ENCODE assay signal across 16 cellular contexts in the genomic region with DNA sequence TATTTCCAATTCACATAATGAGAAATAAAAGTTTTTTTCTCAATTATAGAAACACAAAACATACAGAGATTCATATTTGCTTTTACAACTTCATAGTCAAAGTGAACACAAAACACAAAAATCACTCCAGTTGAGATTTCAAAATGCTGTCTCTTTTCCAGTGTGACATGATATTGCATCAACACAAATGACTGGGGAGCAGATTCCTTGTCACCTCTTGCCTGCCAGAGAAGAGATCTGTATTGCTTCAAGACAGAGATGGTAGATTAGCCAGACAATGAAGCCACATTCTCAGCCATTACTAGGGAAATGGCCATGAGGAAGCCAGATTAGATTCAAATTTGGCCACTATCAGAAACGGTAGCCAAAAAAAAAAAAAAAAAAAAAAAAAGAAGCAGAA.
DNase-seq lines count a peak whose midpoint lies in the region; ATAC-seq, FAIRE-seq and TF ChIP-seq lines count a peak whose summit lies in the region.
"Had no signal": no experiment of that assay in that cellular context is flagged by ENCODE, and none has a peak within 500 bp of the region (broad histone marks: within the 10 kb centered on the region; RNA-seq: fewer than 3 reads in every experiment).

No MANE protein-coding gene starts in this region.

- FAIRE-seq in H1 (lab: Jason Lieb, UNC): no peak

- no peaks in the 10 kb centered on the region for H3K9me3 ChIP-seq in H1 (ENCODE audit: insufficient read depth in 2 of 2, low read depth in 1 of 2, low read length in 1 of 2)
- H3K9me3 ChIP-seq: BLaER1 treated with 17β-estradiol and CSF1 and Interleukin-3, amounts not matched to agents 10 nM and 100 nM; SJSA1 had no signal

- H3K27me3 ChIP-seq in H1 (replicated peaks in 1 of 4; ENCODE audit: control insufficient read depth in 3 of 4, extremely low read depth in 1 of 4, insufficient read depth in 3 of 4, low read length in 3 of 4): no peaks in the 10 kb centered on the region
- H3K27me3 ChIP-seq in mesendoderm (ENCODE audit: insufficient read depth, low read length, poor library complexity): no peaks in the 10 kb centered on the region
- H3K27me3 ChIP-seq: BLaER1 treated with 17β-estradiol and CSF1 and Interleukin-3, amounts not matched to agents 10 nM and 100 nM; SJSA1 had no signal

- H3K4me3 ChIP-seq in H1 (ENCODE audit: extremely low read depth in 1 of 4, insufficient read depth in 2 of 4, low read depth in 3 of 4, low read length in 4 of 4): no peak overlapping the region
- no peak overlapping the region for H3K4me3 ChIP-seq in mesendoderm (ENCODE audit: low read length)
- H3K4me3 ChIP-seq: BLaER1 treated with 17β-estradiol and CSF1 and Interleukin-3, amounts not matched to agents 10 nM and 100 nM; SJSA1 had no signal

- 50% methylated on average over 1 of the region's 1 CpG; no CpG with 5 or more reads in 1 of the 2 experiments for WGBS in H1 (ENCODE audit: extremely low coverage in 1 of 2, insufficient coverage in 1 of 2, insufficient read length in 1 of 2, insufficient replicate concordance in 2 of 2, low coverage in 1 of 2, low lambda C conversion rate in 2 of 2, missing lambda C conversion rate in 1 of 2), 2 experiments
- no CpG with 5 or more reads among the region's 1 CpG for WGBS in mesendoderm (ENCODE audit: extremely low coverage, insufficient coverage, low lambda C conversion rate)

- H3K23ac ChIP-seq in H1 (ENCODE audit: insufficient read length): no peak overlapping the region
- H3K23ac ChIP-seq in mesendoderm (ENCODE audit: low read length): no peak overlapping the region

- H3K36me3 Mint-ChIP-seq in chondrocyte (ENCODE audit: low read depth): no peaks in the 10 kb centered on the region

- no peaks in the 10 kb centered on the region for H3K36me3 ChIP-seq in H1 (ENCODE audit: control insufficient read depth in 2 of 4, insufficient read depth in 4 of 4, low read length in 3 of 4)
- H3K36me3 ChIP-seq in mesendoderm (ENCODE audit: control insufficient read depth, insufficient read depth, low read length): no peaks in the 10 kb centered on the region
- H3K36me3 ChIP-seq: BLaER1 treated with 17β-estradiol and CSF1 and Interleukin-3, amounts not matched to agents 10 nM and 100 nM; SJSA1 had no signal

- H2BK15ac ChIP-seq in H1 (ENCODE audit: low read length) (no peak overlapping the region), mesendoderm (replicated peaks; ENCODE audit: low read depth) (no peak overlapping the region)

- H4K5ac ChIP-seq in H1 (ENCODE audit: insufficient read length, low read depth, low read length) (no peak overlapping the region), mesendoderm (ENCODE audit: low read length) (no peak overlapping the region)

- TF ChIP-seq RAD21 in H1 (IDR thresholded peaks at IDR 0.05 in 1 of 2, conservative IDR thresholded peaks at IDR 0.05 in 1 of 2; ENCODE audit: low read depth in 2 of 2, low read length in 2 of 2): no peak

- peaks cover 2% of the 10 kb centered on the region for H3K27me3 Mint-ChIP-seq in chondrocyte (ENCODE audit: low read depth)

- CTCF ChIA-PET in H1 (lab: Charles Lee; ENCODE audit: partially characterized antibody): no interaction called here

- no peak overlapping the region for H2BK20ac ChIP-seq in H1 (ENCODE audit: low read length)

- H3K4me2 ChIP-seq in H1 (ENCODE audit: insufficient read depth in 1 of 2, low read depth in 2 of 2, low read length in 2 of 2) (no peak overlapping the region), mesendoderm (ENCODE audit: low read length) (no peak overlapping the region)
- H3K4me2 ChIP-seq: BLaER1 treated with 17β-estradiol and CSF1 and Interleukin-3, amounts not matched to agents 10 nM and 100 nM had no signal

- H2BK5ac ChIP-seq in H1 (ENCODE audit: low read depth, low read length) (no peak overlapping the region), mesendoderm (ENCODE audit: low read length) (no peak overlapping the region)

- H3K9me3 Mint-ChIP-seq in chondrocyte (ENCODE audit: low read depth): no peaks in the 10 kb centered on the region

- ATAC-seq in left colon (no peak), GM21528 (IDR thresholded peaks at IDR 0.05; ENCODE audit: low FRiP score, unreplicated experiment) (no peak)

- no peaks in the 10 kb centered on the region for H4K20me1 ChIP-seq in H1 (replicated peaks in 1 of 2; ENCODE audit: control insufficient read depth in 1 of 2, insufficient read depth in 2 of 2, low read length in 2 of 2)
- H4K20me1 ChIP-seq: BLaER1 treated with 17β-estradiol and CSF1 and Interleukin-3, amounts not matched to agents 10 nM and 100 nM had no signal

- TF ChIP-seq CTCF in H1 (IDR thresholded peaks at IDR 0.05; ENCODE audit: control extremely low read depth in 1 of 3, insufficient read depth in 1 of 3, low read depth in 1 of 3, low read length in 3 of 3): no peak
- TF ChIP-seq CTCF in chondrocyte (IDR thresholded peaks at IDR 0.05): no peak

- no peak overlapping the region for H3K56ac ChIP-seq in H1 (replicated peaks; ENCODE audit: insufficient read length, low read depth, low read length)
- no peak overlapping the region for H3K56ac ChIP-seq in mesendoderm (ENCODE audit: low read length)

- H3K27ac ChIP-seq in H1 (ENCODE audit: low read depth, low read length) (no peak overlapping the region), mesendoderm (ENCODE audit: low read depth, low read length) (no peak overlapping the region)
- H3K27ac ChIP-seq: BLaER1 treated with 17β-estradiol and CSF1 and Interleukin-3, amounts not matched to agents 10 nM and 100 nM; SJSA1 had no signal

- H3K18ac ChIP-seq in H1 (ENCODE audit: extremely low read depth, low read length): no peak overlapping the region
- H3K18ac ChIP-seq in mesendoderm (ENCODE audit: low read length): no peak overlapping the region

- no peak overlapping the region for H3K27ac Mint-ChIP-seq in chondrocyte (ENCODE audit: unreplicated experiment)

- POLR2A ChIA-PET in H1 (lab: Charles Lee; ENCODE audit: partially characterized antibody): no interaction called here

- H3K79me2 ChIP-seq in H1 (ENCODE audit: control insufficient read depth in 1 of 2, insufficient read depth in 2 of 2, low read length in 2 of 2): no peaks in the 10 kb centered on the region
- H3K79me2 ChIP-seq in mesendoderm (ENCODE audit: control insufficient read depth, insufficient read depth, low read length): no peaks in the 10 kb centered on the region

- DNase-seq in MV-4-11 (lab: John Stamatoyannopoulos, UW): peak; percentile 27
- peak; percentile 89 for DNase-seq in SK-N-DZ (ENCODE audit: low spot score)
- DNase-seq in H1 (ENCODE audit: low read depth in 1 of 2, low spot score in 2 of 2): no peak
- DNase-seq in mesendoderm: peak; percentile 88
- no peak for DNase-seq in chondrocyte (ENCODE audit: low spot score)
- no peak for DNase-seq in COLO668 (lab: John Stamatoyannopoulos, UW; ENCODE audit: unreplicated experiment)
- DNase-seq in left colon: no peak
- DNase-seq: EL, HCEC 1CT, IMR-90, NCI-H1105, NCI-H1694 treated with DMSO at 0.1 percent for 48 hours, NCI-H510A had no signal

- H2BK12ac ChIP-seq in H1 (ENCODE audit: low read depth, low read length): no peak overlapping the region

- intact Hi-C loops in left colon (cut with DNase I, micrococcal nuclease): no loop called here

- H2BK120ac ChIP-seq in H1 (replicated peaks; ENCODE audit: low read depth, low read length) (no peak overlapping the region), mesendoderm (ENCODE audit: low read depth, low read length) (no peak overlapping the region)

- no peaks in the 10 kb centered on the region for H3K4me1 Mint-ChIP-seq in chondrocyte (ENCODE audit: low read depth)

- H4K91ac ChIP-seq in H1 (replicated peaks; ENCODE audit: insufficient read length, low read length): no peak overlapping the region

- TF ChIP-seq POLR2A in H1 (IDR thresholded peaks at IDR 0.05; ENCODE audit: control extremely low read depth in 1 of 2, low read depth in 2 of 2, low read length in 2 of 2): no peak

- no peak overlapping the region for H3K4ac ChIP-seq in H1 (replicated peaks; ENCODE audit: insufficient read length, low read depth, low read length)
- H3K4ac ChIP-seq in mesendoderm (ENCODE audit: low read depth, low read length): no peak overlapping the region

- H3K79me1 ChIP-seq in H1 (ENCODE audit: low read depth, low read length) (no peaks in the 10 kb centered on the region), mesendoderm (ENCODE audit: low read length) (no peaks in the 10 kb centered on the region)

- no peaks in the 10 kb centered on the region for H3K4me1 ChIP-seq in H1 (replicated peaks in 1 of 4; ENCODE audit: control insufficient read depth in 3 of 4, insufficient read depth in 4 of 4, low read length in 3 of 4)
- no peaks in the 10 kb centered on the region for H3K4me1 ChIP-seq in mesendoderm (ENCODE audit: control insufficient read depth, low read depth, low read length)
- H3K4me1 ChIP-seq: BLaER1 treated with 17β-estradiol and CSF1 and Interleukin-3, amounts not matched to agents 10 nM and 100 nM; SJSA1 had no signal

- peak overlapping the region; percentile 41; the same call in 1 of the 2 replicates for H2AFZ ChIP-seq in H1 (ENCODE audit: low read length)

- H4K8ac ChIP-seq in H1 (ENCODE audit: extremely low read depth, insufficient read depth, low read length): no peak overlapping the region
- H4K8ac ChIP-seq in mesendoderm (ENCODE audit: low read depth, low read length): no peak overlapping the region

- H2AK5ac ChIP-seq in H1 (ENCODE audit: low read depth, low read length) (no peak overlapping the region), mesendoderm (ENCODE audit: low read length) (no peak overlapping the region)

- H3K14ac ChIP-seq in H1 (ENCODE audit: insufficient read length): no peak overlapping the region

- no peak overlapping the region for H3K9ac ChIP-seq in H1 (replicated peaks in 1 of 4; ENCODE audit: extremely low read depth in 1 of 4, low read depth in 3 of 4, low read length in 3 of 4)
- H3K9ac ChIP-seq in mesendoderm (ENCODE audit: low read length): no peak overlapping the region
- H3K9ac ChIP-seq: BLaER1 treated with 17β-estradiol and CSF1 and Interleukin-3, amounts not matched to agents 10 nM and 100 nM had no signal

- H3K4me3 Mint-ChIP-seq in chondrocyte (ENCODE audit: unreplicated experiment): no peak overlapping the region

- no peaks in the 10 kb centered on the region for H3K23me2 ChIP-seq in H1 (ENCODE audit: low read depth, low read length)

- no peak for TF ChIP-seq EP300 in H1 (IDR thresholded peaks at IDR 0.05; ENCODE audit: borderline replicate concordance in 1 of 2, low read depth in 2 of 2, low read length in 2 of 2)

TF ChIP-seq in H1, 55 proteins besides CTCF, POLR2A, EP300 and RAD21 (continues in another document):
- 0 out of 2 replicates have a peak, but pooled peaks have one; percentile 10 for TF ChIP-seq CEBPB (IDR thresholded peaks at IDR 0.05; ENCODE audit: low read depth, low read length)
- no peak for TF ChIP-seq NANOG (IDR thresholded peaks at IDR 0.05; ENCODE audit: insufficient read depth, low read depth, low read length, poor library complexity, severe bottlenecking)

Comparison
In these comparisons a context has a peak if more than half of its experiments do, and no peak if none do; other contexts are left out.
1. DNase-seq: peak in MV-4-11 (single experiment), SK-N-DZ (single experiment) and mesendoderm (single experiment); none in H1 (0 of 2), chondrocyte (single experiment), COLO668 (single experiment) and left colon (0 of 2).